12 cellular contexts compared by ENCODE assay signal in genomic region chr2:133362061-133362476, GRCh38.
A peak's percentile ranks its signal among the peaks of the same experiment; 100 is the strongest.
DNase-seq lines count a peak whose midpoint lies in the region; ATAC-seq and TF ChIP-seq lines count a peak whose summit lies in the region.
"Had no signal": no experiment of that assay in that cellular context is flagged by ENCODE, and none has a peak within 500 bp of the region (broad histone marks: within the 10 kb centered on the region; RNA-seq: fewer than 3 reads in every experiment).

No MANE protein-coding gene starts in this region.

- no peaks in the 10 kb centered on the region for H3K9me3 ChIP-seq in RWPE2 (ENCODE audit: severe bottlenecking)
- no peaks in the 10 kb centered on the region for H3K9me3 ChIP-seq in neuronal stem cell (replicated peaks in 1 of 2; ENCODE audit: control insufficient read depth in 2 of 2, insufficient read depth in 1 of 2, low read depth in 1 of 2, low read length in 2 of 2)
- no peaks in the 10 kb centered on the region for H3K9me3 ChIP-seq in colonic mucosa
- H3K9me3 ChIP-seq: pancreas had no signal

- H3K14ac ChIP-seq in neuronal stem cell (ENCODE audit: low read length), result no peak overlapping the region

- no peak overlapping the region for H2BK15ac ChIP-seq in neuronal stem cell (ENCODE audit: low read length)

- no peak overlapping the region for H3K4me2 ChIP-seq in neuronal stem cell (ENCODE audit: insufficient read depth, low read length, poor library complexity, severe bottlenecking)

- intact Hi-C loops in colonic mucosa (cut with DNase I), result no loop called here

- no peaks in the 10 kb centered on the region for H3K79me1 ChIP-seq in neuronal stem cell (ENCODE audit: low read depth, low read length)

- no peak overlapping the region for H2AFZ ChIP-seq in neuronal stem cell (ENCODE audit: low read length)

- no peak overlapping the region for H4K91ac ChIP-seq in neuronal stem cell (ENCODE audit: low read depth, low read length, poor library complexity)

- no peak overlapping the region for H4K8ac ChIP-seq in neuronal stem cell (ENCODE audit: low read depth, low read length)

- H3K9ac ChIP-seq in neuronal stem cell (ENCODE audit: low read depth, low read length, poor library complexity) (no peak overlapping the region), colonic mucosa (ENCODE audit: low read depth in 2 of 2, low read length in 2 of 2) (no peak overlapping the region)

- H3K18ac ChIP-seq in neuronal stem cell (ENCODE audit: low read length), result no peak overlapping the region

- H3K27ac ChIP-seq in RWPE2 (ENCODE audit: poor library complexity, severe bottlenecking) (peak overlapping the region; percentile 14), neuronal stem cell (replicated peaks; ENCODE audit: low read length) (no peak overlapping the region), colonic mucosa (no peak overlapping the region)
- H3K27ac ChIP-seq: pancreas had no signal

- H2AK5ac ChIP-seq in neuronal stem cell (ENCODE audit: low read depth, low read length), result no peak overlapping the region

- no peak overlapping the region for H3K23ac ChIP-seq in neuronal stem cell (ENCODE audit: low read depth, low read length, poor library complexity)

- TF ChIP-seq CTCF in RWPE2 (IDR thresholded peaks at IDR 0.05; ENCODE audit: poor library complexity, severe bottlenecking), result no peak
- TF ChIP-seq CTCF in fibroblast of pulmonary artery (IDR thresholded peaks at IDR 0.05; ENCODE audit: low read length, missing control alignments), result no peak
- TF ChIP-seq CTCF in colonic mucosa (IDR thresholded peaks at IDR 0.05), result no peak

- ATAC-seq in RWPE2 (ENCODE audit: low read depth), result peak; percentile 79
- no peak for ATAC-seq in HG03039 (IDR thresholded peaks at IDR 0.05; ENCODE audit: unreplicated experiment)
- ATAC-seq: activated T-cell treated with anti-CD3 and anti-CD28 coated beads, Interleukin-2, amount 50 U/mL, for 72 hours had no signal

- H3K36me3 ChIP-seq in RWPE2 (ENCODE audit: low read depth) (no peaks in the 10 kb centered on the region), neuronal stem cell (replicated peaks in 1 of 2; ENCODE audit: control insufficient read depth in 2 of 2, insufficient read depth in 2 of 2, low read length in 2 of 2) (peaks cover 0 to 13% of the 10 kb centered on the region in 2 donors), colonic mucosa (no peaks in the 10 kb centered on the region)
- H3K36me3 ChIP-seq: pancreas had no signal

- peaks cover 10% of the 10 kb centered on the region for H3K4me1 ChIP-seq in RWPE2 (ENCODE audit: insufficient read depth, poor library complexity, severe bottlenecking)
- H3K4me1 ChIP-seq in neuronal stem cell (ENCODE audit: control insufficient read depth in 2 of 2, insufficient read depth in 1 of 2, low read depth in 1 of 2, low read length in 2 of 2), result peaks cover 2 to 22% of the 10 kb centered on the region in 2 donors
- no peaks in the 10 kb centered on the region for H3K4me1 ChIP-seq in colonic mucosa
- H3K4me1 ChIP-seq: pancreas had no signal

- H2BK12ac ChIP-seq in neuronal stem cell (ENCODE audit: low read length), result no peak overlapping the region

- no peak overlapping the region for H2BK120ac ChIP-seq in neuronal stem cell (ENCODE audit: low read depth, low read length)

- H3K27me3 ChIP-seq in RWPE2 (ENCODE audit: insufficient read depth, poor library complexity, severe bottlenecking) (no peaks in the 10 kb centered on the region), neuronal stem cell (ENCODE audit: control insufficient read depth in 3 of 3, insufficient read depth in 3 of 3, low read depth in 1 of 3, low read length in 3 of 3) (no peaks in the 10 kb centered on the region), colonic mucosa (no peaks in the 10 kb centered on the region)
- H3K27me3 ChIP-seq: dorsolateral prefrontal cortex, pancreas had no signal

- peak; percentile 80 for DNase-seq in HCEC 1CT
- no peak for DNase-seq in RWPE2 (ENCODE audit: low spot score)
- peak; percentile 25 for DNase-seq in fibroblast of pulmonary artery (ENCODE audit: low read depth)
- peak; percentile 47 for DNase-seq in superior temporal gyrus (ENCODE audit: extremely low spot score)
- no peak for DNase-seq in neuronal stem cell (ENCODE audit: low spot score)
- no peak for DNase-seq in colonic mucosa
- DNase-seq: activated T-cell treated with anti-CD3 and anti-CD28 coated beads, Interleukin-2, amount 50 U/mL, for 72 hours; dorsolateral prefrontal cortex; GDM1; MM.1S; pancreas had no signal

- H2BK5ac ChIP-seq in neuronal stem cell (ENCODE audit: low read length), result no peak overlapping the region

- no peak overlapping the region for H3K4ac ChIP-seq in neuronal stem cell (ENCODE audit: low read length)

- H3K4me3 ChIP-seq in RWPE2 (ENCODE audit: severe bottlenecking) (no peak overlapping the region), fibroblast of pulmonary artery (replicated peaks; ENCODE audit: low read depth, low read length) (no peak overlapping the region), neuronal stem cell (ENCODE audit: low read length in 2 of 2) (no peak overlapping the region), colonic mucosa (no peak overlapping the region)
- H3K4me3 ChIP-seq: pancreas had no signal

- WGBS in neuronal stem cell (ENCODE audit: extremely low coverage in 2 of 2, insufficient read length in 2 of 2, insufficient replicate concordance in 1 of 2), 2 donors, result no CpG with 5 or more reads among the region's 4 CpGs

Comparison
In these comparisons a context has a peak if more than half of its experiments do, and no peak if none do; other contexts are left out.
1. DNase-seq: peak in HCEC 1CT (single experiment), fibroblast of pulmonary artery (single experiment) and superior temporal gyrus (single experiment); none in RWPE2 (single experiment), neuronal stem cell (single experiment) and colonic mucosa (single experiment).